ENCODE assay signal across 14 cellular contexts in the genomic region with DNA sequence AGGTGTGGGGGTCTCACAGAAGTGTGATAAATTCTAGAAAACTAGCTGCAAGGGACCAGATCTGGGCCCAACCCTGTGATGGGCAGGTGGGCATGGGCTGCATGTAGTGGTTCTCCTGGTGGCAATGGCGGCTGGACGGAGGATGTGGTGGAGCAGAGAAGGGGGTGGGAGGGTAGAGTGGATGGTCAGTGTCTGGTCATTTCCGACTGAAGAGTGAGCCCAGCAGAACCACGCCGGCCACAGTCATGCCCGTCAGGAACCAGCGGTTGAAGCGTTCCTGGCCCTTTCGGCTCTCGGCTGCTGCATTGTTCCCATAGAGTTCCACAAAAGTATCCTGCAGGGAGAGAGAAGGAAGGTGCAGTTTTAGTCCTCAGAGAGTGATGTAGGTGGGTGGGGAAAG. TPM values are rescaled to one million over a fixed set of nuclear protein-coding genes. Genes with fewer than 3 reads are reported as not detected.
DNase-seq lines count a peak whose midpoint lies in the region; ATAC-seq and TF ChIP-seq lines count a peak whose summit lies in the region.
"Had no signal": no experiment of that assay in that cellular context is flagged by ENCODE, and none has a peak within 500 bp of the region (broad histone marks: within the 10 kb centered on the region; RNA-seq: fewer than 3 reads in every experiment).

No MANE protein-coding gene starts in this region.

- H3K36me3 ChIP-seq in CD4-positive, alpha-beta memory T cell (ENCODE audit: insufficient read depth, low read length): peaks cover 22% of the 10 kb centered on the region
- H3K36me3 ChIP-seq in Peyer's patch: peaks cover 0 to 16% (median 0%) of the 10 kb centered on the region in 3 donors
- H3K36me3 ChIP-seq in prostate gland: peaks cover 0 to 6% of the 10 kb centered on the region in 2 donors

- H3K36me3 Mint-ChIP-seq in CD4-positive, alpha-beta memory T cell: peaks cover 0 to 36% of the 10 kb centered on the region in 2 donors

- H3K4me3 ChIP-seq in CD4-positive, alpha-beta memory T cell (ENCODE audit: low read length in 2 of 2): no peak overlapping the region
- H3K4me3 ChIP-seq in Peyer's patch (no peak overlapping the region), coronary artery (no peak overlapping the region), prostate gland (no peak overlapping the region)

- DNase-seq in CD4-positive, alpha-beta memory T cell: no peak
- DNase-seq in Peyer's patch (no peak), coronary artery (ENCODE audit: low spot score) (no peak), prostate gland (ENCODE audit: low spot score) (no peak), NCI-H226 (no peak), HT-29 (ENCODE audit: low spot score) (no peak)
- DNase-seq: aorta, DMS 273 treated with DMSO at 0.1 percent for 48 hours, NCI-H187, RPMI8226 had no signal

- no peaks in the 10 kb centered on the region for H3K27me3 ChIP-seq in CD4-positive, alpha-beta memory T cell (ENCODE audit: insufficient read depth, low read length)
- H3K27me3 ChIP-seq in Peyer's patch (no peaks in the 10 kb centered on the region), prostate gland (replicated peaks; ENCODE audit: insufficient read depth) (no peaks in the 10 kb centered on the region)

- peaks cover 25 to 65% (median 46%) of the 10 kb centered on the region in 4 donors for H3K4me1 Mint-ChIP-seq in CD4-positive, alpha-beta memory T cell

- H3K27me3 Mint-ChIP-seq in CD4-positive, alpha-beta memory T cell: no peaks in the 10 kb centered on the region

- intact Hi-C loops in CD4-positive, alpha-beta memory T cell (cut with micrococcal nuclease): no loop called here
- intact Hi-C loops in prostate gland (cut with DNase I): no loop called here

- WGBS in prostate gland: 96% methylated on average over 10 of the region's 10 CpGs

- H3K9me3 Mint-ChIP-seq in CD4-positive, alpha-beta memory T cell: no peaks in the 10 kb centered on the region

- POLR2A ChIA-PET in CD4-positive, alpha-beta memory T cell (lab: Charles Lee; ENCODE audit: partially characterized antibody): interaction anchor here (1.3 to 2.9 kb wide), 3 partner anchors 12 to 57 kb away, joined by 4 to 38 read pairs (median 9); partner anchors contain the start of gene BCL2L1

- H3K4me3 Mint-ChIP-seq in CD4-positive, alpha-beta memory T cell: no peak overlapping the region

- no peaks in the 10 kb centered on the region for H3K9me3 ChIP-seq in CD4-positive, alpha-beta memory T cell (ENCODE audit: control insufficient read depth in 1 of 2, low read length in 2 of 2)
- H3K9me3 ChIP-seq in Peyer's patch (no peaks in the 10 kb centered on the region), prostate gland (no peaks in the 10 kb centered on the region)

- TF ChIP-seq POLR2A in Peyer's patch (IDR thresholded peaks at IDR 0.05) (no peak), prostate gland (IDR thresholded peaks at IDR 0.05) (no peak)

- no peak for TF ChIP-seq CTCF in Peyer's patch (IDR thresholded peaks at IDR 0.05)
- TF ChIP-seq CTCF in coronary artery (IDR thresholded peaks at IDR 0.05): no peak
- no peak for TF ChIP-seq CTCF in prostate gland (IDR thresholded peaks at IDR 0.05)

- peak overlapping the region; percentile 73 to 90 (median 87) for H3K27ac Mint-ChIP-seq in CD4-positive, alpha-beta memory T cell

- ATAC-seq in HG03342 (IDR thresholded peaks at IDR 0.05; ENCODE audit: unreplicated experiment): no peak
- ATAC-seq in HG02938 (IDR thresholded peaks at IDR 0.05; ENCODE audit: unreplicated experiment): no peak

- H3K27ac ChIP-seq in CD4-positive, alpha-beta memory T cell (ENCODE audit: low read depth, low read length): no peak overlapping the region
- H3K27ac ChIP-seq in Peyer's patch: peak overlapping the region in 3 of 4 donors; percentile 13 to 81 (median 80)
- peak overlapping the region; percentile 67 to 94 for H3K27ac ChIP-seq in coronary artery
- H3K27ac ChIP-seq in prostate gland: peak overlapping the region; percentile 78 to 91

- CTCF ChIA-PET in CD4-positive, alpha-beta memory T cell (lab: Charles Lee; ENCODE audit: partially characterized antibody): interaction anchor here (1.3 to 9.7 kb wide), 2 partner anchors 53 kb away, joined by 4 to 581 read pairs; partner anchors contain the start of gene BCL2L1

- peaks cover 51% of the 10 kb centered on the region for H3K4me1 ChIP-seq in CD4-positive, alpha-beta memory T cell (ENCODE audit: insufficient read depth, low read length)
- H3K4me1 ChIP-seq in Peyer's patch (peaks cover 0 to 80% (median 6%) of the 10 kb centered on the region in 4 donors), prostate gland (replicated peaks) (peaks cover 41% of the 10 kb centered on the region)

RNA-seq across cellular contexts. Expression of gene COX4I2, which starts 28.0 kb away (rescaled TPM):
- total RNA-seq in CD4-positive, alpha-beta memory T cell: not detected
- polyA plus RNA-seq in CD4-positive, alpha-beta memory T cell: not detected
- total RNA-seq in Peyer's patch (1 to 10 TPM in 1 of 4 donors, not detected in 3; 2.5 TPM), prostate gland (1 to 10 TPM in 1 of 2 donors, under 1 TPM in 1; 0.41 to 3.6 TPM)
- not detected in 2 replicates for total RNA-seq in HT-29 (2014; rRNA removed; shearing (Covaris generic))
- total RNA-seq: HT1080, pulmonary artery endothelial cell had no signal

RNA-seq across cellular contexts. Expression of gene BCL2L1, which starts 56.9 kb away (rescaled TPM):
- 10 to 100 TPM; 20.3 to 20.8 TPM for total RNA-seq in CD4-positive, alpha-beta memory T cell
- 10 to 100 TPM; 22.8 to 26.1 TPM for polyA plus RNA-seq in CD4-positive, alpha-beta memory T cell
- 100 to 1,000 TPM in 3 of 4 donors, 10 to 100 TPM in 1; 85.0 to 185 (median 144) TPM for total RNA-seq in Peyer's patch
- 100 to 1,000 TPM; 127 to 155 TPM for total RNA-seq in prostate gland
- 324 and 325 TPM in 2 replicates for total RNA-seq in HT-29 (2014; rRNA removed; shearing (Covaris generic))
